1 cellular context compared by ENCODE assay signal in the genomic region with DNA sequence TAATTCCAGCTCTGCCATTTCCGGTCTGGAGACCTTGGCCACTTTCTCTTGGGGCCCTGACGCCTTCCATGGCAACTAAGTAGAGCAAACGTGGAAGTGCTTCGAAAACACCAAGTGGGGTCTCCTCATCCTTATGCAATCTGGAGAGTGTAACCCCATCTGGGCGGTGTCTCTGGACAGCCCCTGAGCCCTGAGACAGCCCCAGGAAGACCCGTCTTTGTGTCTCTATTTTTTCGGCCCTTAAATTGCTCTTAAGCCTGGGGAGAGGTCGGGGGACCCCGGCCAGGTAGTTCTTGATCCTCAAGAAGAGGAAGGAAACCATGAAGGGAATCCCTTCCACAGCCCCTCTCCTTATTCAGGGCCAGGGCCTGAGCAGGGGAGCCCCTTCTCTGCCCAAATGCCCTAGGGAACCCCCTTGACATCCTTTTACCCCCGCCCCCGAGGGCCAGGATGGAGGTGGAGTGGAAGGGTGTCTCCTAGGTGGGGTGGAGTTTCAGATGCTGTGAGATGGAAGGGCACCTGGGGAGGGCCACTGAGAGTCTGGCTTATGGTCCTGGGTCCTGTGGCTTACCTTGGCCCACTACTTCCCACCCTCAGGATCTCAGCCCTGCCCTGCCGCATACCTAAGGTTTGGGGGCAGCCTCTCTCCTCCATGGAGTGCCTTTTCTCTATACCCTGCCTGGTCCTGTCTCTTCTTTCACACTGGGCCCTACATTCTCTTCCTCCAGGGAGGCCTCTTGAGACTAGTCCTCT.
TF ChIP-seq lines count a peak whose summit lies in the region.

No MANE protein-coding gene starts in this region.

TF ChIP-seq in IMR-90, 13 proteins besides CTCF, POLR2A, EP300 and RAD21 (continued from another document):
- no peak for TF ChIP-seq RFX5 (IDR thresholded peaks at IDR 0.05; ENCODE audit: low read depth, low read length)
- no peak for TF ChIP-seq FOS (IDR thresholded peaks at IDR 0.05; ENCODE audit: low read depth, low read length)
- TF ChIP-seq MAZ (IDR thresholded peaks at IDR 0.05; ENCODE audit: borderline replicate concordance, low read depth, low read length): no peak
- TF ChIP-seq MAFK (IDR thresholded peaks at IDR 0.05; ENCODE audit: low read depth, low read length): no peak
- TF ChIP-seq BHLHE40 (IDR thresholded peaks at IDR 0.05; ENCODE audit: low read depth, low read length): no peak
- no peak for TF ChIP-seq NFE2L2 (IDR thresholded peaks at IDR 0.05; ENCODE audit: low read depth, low read length)
